8 cellular contexts compared by ENCODE assay signal in genomic region chr13:34941436-34941834, GRCh38. TPM values are rescaled to one million over a fixed set of nuclear protein-coding genes. Genes with fewer than 3 reads are reported as not detected.
DNase-seq lines count a peak whose midpoint lies in the region; ATAC-seq, FAIRE-seq and TF ChIP-seq lines count a peak whose summit lies in the region.

No MANE protein-coding gene starts in this region.

- H3K27me3 ChIP-seq in DND-41 (ENCODE audit: insufficient read depth, low read length, poor library complexity), result peaks cover 8% of the 10 kb centered on the region
- H3K27me3 ChIP-seq in RWPE2 (ENCODE audit: insufficient read depth, poor library complexity, severe bottlenecking), result peaks cover 2% of the 10 kb centered on the region
- H3K27me3 ChIP-seq in fibroblast of lung (ENCODE audit: control insufficient read depth, insufficient read depth, low read length), result no peaks in the 10 kb centered on the region
- H3K27me3 ChIP-seq in pancreas, result no peaks in the 10 kb centered on the region

- H3K79me2 ChIP-seq in DND-41 (ENCODE audit: insufficient read depth, low read length) (no peaks in the 10 kb centered on the region), fibroblast of lung (ENCODE audit: control insufficient read depth, insufficient read depth, low read length) (no peaks in the 10 kb centered on the region)

- intact Hi-C loops in pancreas (cut with DNase I), result no loop called here

- peaks cover 34% of the 10 kb centered on the region for H3K4me1 ChIP-seq in DND-41 (ENCODE audit: insufficient read depth, low read length)
- H3K4me1 ChIP-seq in RWPE2 (ENCODE audit: insufficient read depth, poor library complexity, severe bottlenecking), result no peaks in the 10 kb centered on the region
- H3K4me1 ChIP-seq in fibroblast of lung (ENCODE audit: control insufficient read depth, extremely low read depth, insufficient read depth, low read length), result peaks cover 5% of the 10 kb centered on the region
- peaks cover 0 to 5% (median 0%) of the 10 kb centered on the region in 3 donors for H3K4me1 ChIP-seq in pancreas

- WGBS in pancreas, 2 donors, result 2% methylated on average over 13 of the region's 13 CpGs

- H3K4me3 ChIP-seq in DND-41 (ENCODE audit: low read depth in 1 of 2, low read length in 2 of 2), result peak overlapping the region in 1 of 2 experiments; percentile 95; a peak in 2 of 4 replicates
- H3K4me3 ChIP-seq in RWPE2 (ENCODE audit: severe bottlenecking), result peak overlapping the region; percentile 92
- H3K4me3 ChIP-seq in fibroblast of lung (replicated peaks in 1 of 4; ENCODE audit: control extremely low read depth in 1 of 4, insufficient read depth in 1 of 4, low read depth in 3 of 4, low read length in 4 of 4), result peak overlapping the region; percentile 38 to 70 (median 60)
- H3K4me3 ChIP-seq in pancreas, result peak overlapping the region; percentile 70 to 86 (median 80)

- peak; percentile 6; the same call in 2 of the 3 replicates for ATAC-seq in DND-41 (ENCODE audit: insufficient read depth, low read depth)
- no peak; the same call in 2 of the 3 replicates for ATAC-seq in RWPE2 (ENCODE audit: low read depth)
- peak; percentile 2 to 31 (median 16) for ATAC-seq in pancreas
- ATAC-seq in HG02884 (IDR thresholded peaks at IDR 0.05; ENCODE audit: unreplicated experiment), result no peak
- no peak for ATAC-seq in GM18909 (IDR thresholded peaks at IDR 0.05; ENCODE audit: poor library complexity, unreplicated experiment)

- H3K4me2 ChIP-seq in DND-41 (ENCODE audit: insufficient read depth, low read length), result peak overlapping the region; percentile 93
- H3K4me2 ChIP-seq in fibroblast of lung (ENCODE audit: extremely low read depth, insufficient read depth, low read length), result peak overlapping the region; percentile 93

- no peaks in the 10 kb centered on the region for H3K9me3 ChIP-seq in DND-41 (ENCODE audit: insufficient read depth, low read length, severe bottlenecking)
- no peaks in the 10 kb centered on the region for H3K9me3 ChIP-seq in RWPE2 (ENCODE audit: severe bottlenecking)
- H3K9me3 ChIP-seq in fibroblast of lung (ENCODE audit: control insufficient read depth, insufficient read depth, low read depth, low read length), result no peaks in the 10 kb centered on the region
- H3K9me3 ChIP-seq in pancreas, result no peaks in the 10 kb centered on the region

- no peaks in the 10 kb centered on the region; the same call in 1 of the 2 replicates for H4K20me1 ChIP-seq in DND-41 (ENCODE audit: insufficient read depth, low read length)
- H4K20me1 ChIP-seq in fibroblast of lung (ENCODE audit: control insufficient read depth, extremely low read depth, insufficient read depth, low read length), result no peaks in the 10 kb centered on the region

- FAIRE-seq in pancreas (lab: Jason Lieb, UNC), result no peak

- H3K9ac ChIP-seq in DND-41 (ENCODE audit: low read depth, low read length) (no peak overlapping the region), fibroblast of lung (ENCODE audit: insufficient read depth, low read length) (no peak overlapping the region)

- H3K27ac ChIP-seq in DND-41 (ENCODE audit: low read length) (no peak overlapping the region), RWPE2 (ENCODE audit: poor library complexity, severe bottlenecking) (no peak overlapping the region), fibroblast of lung (ENCODE audit: insufficient read depth, low read length) (no peak overlapping the region), pancreas (peak overlapping the region; percentile 66 to 84 (median 78))

- peak overlapping the region; percentile 67; the same call in 1 of the 2 replicates for H2AFZ ChIP-seq in DND-41 (ENCODE audit: low read depth, low read length)
- peak overlapping the region; percentile 93 for H2AFZ ChIP-seq in fibroblast of lung (ENCODE audit: low read length)

- no peak for TF ChIP-seq CTCF in DND-41 (IDR thresholded peaks at IDR 0.05; ENCODE audit: borderline replicate concordance, extremely low read depth, low read length, poor library complexity, severe bottlenecking)
- no peak for TF ChIP-seq CTCF in RWPE2 (IDR thresholded peaks at IDR 0.05; ENCODE audit: poor library complexity, severe bottlenecking)
- no peak for TF ChIP-seq CTCF in fibroblast of lung (conservative IDR thresholded peaks at IDR 0.05 in 1 of 2, IDR thresholded peaks at IDR 0.05 in 1 of 2; ENCODE audit: low read depth in 1 of 2, low read length in 2 of 2)
- no peak for TF ChIP-seq CTCF in pancreas (IDR thresholded peaks at IDR 0.05)

- H3K36me3 ChIP-seq in DND-41 (ENCODE audit: insufficient read depth, low read length), result no peaks in the 10 kb centered on the region; the same call in 1 of the 2 replicates
- H3K36me3 ChIP-seq in RWPE2 (ENCODE audit: low read depth), result no peaks in the 10 kb centered on the region
- H3K36me3 ChIP-seq in fibroblast of lung (ENCODE audit: control insufficient read depth, insufficient read depth, low read length), result no peaks in the 10 kb centered on the region
- no peaks in the 10 kb centered on the region for H3K36me3 ChIP-seq in pancreas

- no peak for DNase-seq in DND-41
- no peak for DNase-seq in RWPE2 (ENCODE audit: low spot score)
- DNase-seq in fibroblast of lung (ENCODE audit: low read depth in 2 of 2), result no peak
- DNase-seq in pancreas, result peak in 2 of 6 donors; percentile 7 to 19
- DNase-seq in T-helper 9 cell, result no peak
- DNase-seq in D341Med (ENCODE audit: low spot score), result no peak

RNA-seq across cellular contexts. Expression of gene NBEA, which starts 0.6 kb away (rescaled TPM):
- total RNA-seq in fibroblast of lung (5.6 and 7.8 TPM in 2 replicates), pancreas (1 to 10 TPM; 3.0 to 8.3 (median 4.8) TPM)
- polyA plus RNA-seq in fibroblast of lung (2.2 and 3.6 TPM in 2 replicates), pancreas (10 to 100 TPM in 1 of 2 donors, 1 to 10 TPM in 1; 2.4 to 10.4 TPM)
- polyA plus RNA-seq in fibroblast of lung (2012), result 1.1 and 2.1 TPM in 2 replicates
- polyA minus RNA-seq in fibroblast of lung (ENCODE audit: low replicate concordance), result 4.1 and 8.5 TPM in 2 replicates

Comparison
In these comparisons a context has a peak if more than half of its experiments do, and no peak if none do; other contexts are left out.
1. ATAC-seq: peak in DND-41 (single experiment) and pancreas (4 of 4); none in RWPE2 (single experiment), HG02884 (single experiment) and GM18909 (single experiment).
2. H3K27ac ChIP-seq: peak in pancreas (4 of 4); none in DND-41 (single experiment), RWPE2 (single experiment) and fibroblast of lung (single experiment).